20 cellular contexts compared by ENCODE assay signal in the genomic region with DNA sequence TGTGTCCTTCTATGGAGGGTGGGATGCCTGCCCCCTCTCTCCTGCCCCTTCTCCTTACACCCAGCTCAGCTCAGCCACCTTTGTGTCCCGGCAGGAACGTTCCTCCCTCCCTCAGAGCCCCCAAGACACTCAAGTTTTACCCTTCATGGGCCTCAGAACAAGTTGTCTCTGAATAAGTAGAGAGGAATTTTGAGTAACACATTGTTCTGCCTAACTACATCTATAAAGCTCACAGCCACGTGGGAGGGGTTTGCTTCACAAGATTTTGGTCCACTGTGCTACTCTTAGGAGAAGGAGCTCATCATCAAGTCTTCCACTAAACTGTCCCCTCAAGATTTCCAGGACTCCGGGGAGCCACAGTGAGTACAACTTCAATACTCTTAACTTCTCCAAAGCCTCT.
"Had no signal": no experiment of that assay in that cellular context is flagged by ENCODE, and none has a peak within 500 bp of the region (broad histone marks: within the 10 kb centered on the region; RNA-seq: fewer than 3 reads in every experiment).

No MANE protein-coding gene starts in this region.

- DNase-seq: activated CD4-positive, alpha-beta memory T cell treated with anti-CD3 and anti-CD28 coated beads, Interleukin-2, amount 10 ng/mL, durations not matched to agents 7 days and 5 days; activated effector memory CD4-positive, alpha-beta T cell treated with Interleukin-2 at 50 U/mL for 16 hours; activated naive CD4-positive, alpha-beta T cell treated with anti-CD3 and anti-CD28 coated beads, Interleukin-2, amount 50 U/mL, for 16 hours; activated T-cell treated with anti-CD3 and anti-CD28 coated beads, Interleukin-2, amount 50 U/mL, for 4 hours; adrenal gland; caudate nucleus; erythroblast; kidney; left lung; mammary epithelial cell; mucosa of descending colon; naive thymus-derived CD8-positive, alpha-beta T cell; occipital lobe; sigmoid colon; stimulated activated CD4-positive, alpha-beta T cell treated with anti-CD3 and anti-CD28 coated beads, Interleukin-12 subunit alpha, Interleukin-12 subunit beta, amount 100 ng/mL, for 4 hours; WERI-Rb-1 had no signal

- H3K4me1 ChIP-seq: left lung, sigmoid colon, tibial nerve had no signal

- H3K27ac ChIP-seq: adrenal gland, hepatocyte, left lung, sigmoid colon, tibial nerve, WERI-Rb-1 had no signal

- H3K79me2 ChIP-seq: hepatocyte had no signal

- H3K9me3 ChIP-seq: adrenal gland, left lung, mucosa of descending colon, sigmoid colon, tibial nerve had no signal

- H3K36me3 ChIP-seq: adrenal gland, left lung, sigmoid colon, tibial nerve, WERI-Rb-1 had no signal

- H3K4me2 ChIP-seq: hepatocyte had no signal

- ATAC-seq: activated T-cell treated with anti-CD3 and anti-CD28 coated beads, Interleukin-2, amount 50 U/mL, for 4 hours; left lung; mucosa of descending colon; naive thymus-derived CD8-positive, alpha-beta T cell; SK-N-SH treated with all-trans-retinoic acid at 6 μM for 48 hours; stimulated activated memory B cell treated with anti-CD40 and anti-IgM and Interleukin-4, amounts not matched to agents 10 μg/mL and 1 μg/mL and 100 μg/mL, for 72 hours had no signal

- H3K4me3 ChIP-seq: adrenal gland, hepatocyte, left lung, mucosa of descending colon, sigmoid colon, tibial nerve had no signal

- H3K27me3 ChIP-seq: adrenal gland, hepatocyte, left lung, sigmoid colon, tibial nerve had no signal

- H2AFZ ChIP-seq: hepatocyte had no signal
